Comparison of ENCODE assay signal across 29 cellular contexts in genomic region chr5:76187386-76187785, GRCh38.
"Had no signal": no experiment of that assay in that cellular context is flagged by ENCODE, and none has a peak within 500 bp of the region (broad histone marks: within the 10 kb centered on the region; RNA-seq: fewer than 3 reads in every experiment).

No MANE protein-coding gene starts in this region.

- H3K4me1 Mint-ChIP-seq: endodermal cell had no signal

- H3K4me3 Mint-ChIP-seq: dendritic cell treated with granulocyte-macrophage colony-stimulating factor and Interleukin-4, amounts not matched to agents 40 ng/mL and 50 ng/mL, for 4 days; effector memory CD8-positive, alpha-beta T cell; endodermal cell had no signal

- H3K27ac Mint-ChIP-seq: dendritic cell treated with granulocyte-macrophage colony-stimulating factor and Interleukin-4, amounts not matched to agents 40 ng/mL and 50 ng/mL, for 4 days; effector memory CD8-positive, alpha-beta T cell; endodermal cell had no signal

- DNase-seq: colonic mucosa; cortex of kidney; dermis blood vessel endothelial cell; dorsolateral prefrontal cortex; effector CD4-positive, alpha-beta T cell; effector CD8-positive, alpha-beta T cell; effector memory CD4-positive, alpha-beta T cell; effector memory CD8-positive, alpha-beta T cell; endodermal cell; erythroblast; esophagus squamous epithelium; foreskin fibroblast; foreskin keratinocyte; foreskin melanocyte; gastrocnemius medialis; glutamatergic neuron; head of caudate nucleus; heart left ventricle; heart right ventricle had no signal

- H3K36me3 ChIP-seq: colonic mucosa, esophagus muscularis mucosa, esophagus squamous epithelium, gastrocnemius medialis, gastroesophageal sphincter, heart left ventricle, heart right ventricle had no signal

- H3K4me3 ChIP-seq: colonic mucosa, coronary artery, dorsolateral prefrontal cortex, esophagus muscularis mucosa, esophagus squamous epithelium, gastrocnemius medialis, gastroesophageal sphincter, heart left ventricle, heart right ventricle had no signal

- H3K4me1 ChIP-seq: colonic mucosa, esophagus muscularis mucosa, foreskin keratinocyte, gastrocnemius medialis, gastroesophageal sphincter, heart left ventricle, heart right ventricle had no signal

- H3K27me3 ChIP-seq: colonic mucosa, esophagus muscularis mucosa, esophagus squamous epithelium, gastrocnemius medialis, gastroesophageal sphincter, heart left ventricle, heart right ventricle had no signal

- H3K27me3 Mint-ChIP-seq: dendritic cell treated with granulocyte-macrophage colony-stimulating factor and Interleukin-4, amounts not matched to agents 40 ng/mL and 50 ng/mL, for 4 days; effector memory CD8-positive, alpha-beta T cell had no signal

- H3K9me3 ChIP-seq: colonic mucosa, esophagus muscularis mucosa, esophagus squamous epithelium, gastrocnemius medialis, gastroesophageal sphincter, heart left ventricle, heart right ventricle had no signal

- H3K27ac ChIP-seq: colonic mucosa, coronary artery, dorsolateral prefrontal cortex, epithelial cell of prostate, esophagus muscularis mucosa, esophagus squamous epithelium, foreskin keratinocyte, gastrocnemius medialis, gastroesophageal sphincter, heart left ventricle, heart right ventricle had no signal

- FAIRE-seq: colon, endometrium, endothelial cell of umbilical vein, frontal cortex had no signal

- ATAC-seq: effector memory CD8-positive, alpha-beta T cell; esophagus mucosa; foreskin keratinocyte; gastrocnemius medialis; gastroesophageal sphincter; heart left ventricle; heart right ventricle had no signal
